In genomic region chr3:100260081-100260684, GRCh38 we compare ENCODE assay signal across 8 cellular contexts. TPM values are rescaled to one million over a fixed set of nuclear protein-coding genes. Genes with fewer than 3 reads are reported as not detected.
DNase-seq lines count a peak whose midpoint lies in the region; ATAC-seq and TF ChIP-seq lines count a peak whose summit lies in the region.

No MANE protein-coding gene starts in this region.

- no peak for DNase-seq in activated T-helper 2 cell treated with anti-CD3 and anti-CD28 coated beads, Interferon-gamma antibody, Interleukin-2, Interleukin-4, amounts not matched to agents 10 μg/mL and 5 μg/mL and 100 μg/mL, durations not matched to agents 14 hours and 24 hours and 36 hours (ENCODE audit: low spot score)
- DNase-seq in heart right ventricle, result peak; percentile 51 to 54
- peak in 1 of 2 donors; percentile 29 for DNase-seq in trophoblast cell

- H3K9me3 Mint-ChIP-seq in activated T-helper 2 cell treated with anti-CD3 and anti-CD28 coated beads, Interferon-gamma antibody, Interleukin-2, Interleukin-4, amounts not matched to agents 10 μg/mL and 5 μg/mL and 100 μg/mL, durations not matched to agents 14 hours and 24 hours and 36 hours, result no peaks in the 10 kb centered on the region

- peak overlapping the region; percentile 95 for H3K4me3 Mint-ChIP-seq in activated T-helper 2 cell treated with anti-CD3 and anti-CD28 coated beads, Interferon-gamma antibody, Interleukin-2, Interleukin-4, amounts not matched to agents 10 μg/mL and 5 μg/mL and 100 μg/mL, durations not matched to agents 14 hours and 24 hours and 36 hours (ENCODE audit: low read depth)

- H3K4me2 ChIP-seq in DOHH2 (ENCODE audit: low read length) (peak overlapping the region; percentile 78), trophoblast cell (ENCODE audit: low read length) (peak overlapping the region; percentile 63)

- TF ChIP-seq CTCF in DOHH2 (IDR thresholded peaks at IDR 0.05; ENCODE audit: low read depth, low read length, poor library complexity, severe bottlenecking), result no peak
- peak in 4 of 9 donors; percentile 4 to 24 (median 20) for TF ChIP-seq CTCF in heart right ventricle (IDR thresholded peaks at IDR 0.05)

- no peak overlapping the region for H3K4ac ChIP-seq in trophoblast cell (ENCODE audit: low read depth, low read length)

- H3K36me3 ChIP-seq in DOHH2 (ENCODE audit: control insufficient read depth, low read length) (no peaks in the 10 kb centered on the region), KOPT-K1 (ENCODE audit: insufficient read depth, low read length) (no peaks in the 10 kb centered on the region), heart right ventricle (no peaks in the 10 kb centered on the region), trophoblast cell (ENCODE audit: control insufficient read depth in 1 of 2, insufficient read depth in 2 of 2, low read length in 2 of 2) (no peaks in the 10 kb centered on the region)

- H2BK120ac ChIP-seq in trophoblast cell (ENCODE audit: insufficient read depth, low read length, poor library complexity), result no peak overlapping the region

- no peak overlapping the region for H4K91ac ChIP-seq in trophoblast cell (ENCODE audit: low read depth, low read length)

- 5 to 6% methylated on average over 18 of the region's 18 CpGs for WGBS in heart right ventricle, 2 donors
- no CpG with 5 or more reads among the region's 18 CpGs for WGBS in trophoblast cell (ENCODE audit: extremely low coverage, insufficient coverage, insufficient read length)

- no peaks in the 10 kb centered on the region for H3K27me3 Mint-ChIP-seq in activated T-helper 2 cell treated with anti-CD3 and anti-CD28 coated beads, Interferon-gamma antibody, Interleukin-2, Interleukin-4, amounts not matched to agents 10 μg/mL and 5 μg/mL and 100 μg/mL, durations not matched to agents 14 hours and 24 hours and 36 hours (ENCODE audit: low read depth)

- H3K4me1 ChIP-seq in DOHH2 (ENCODE audit: control insufficient read depth, low read length) (peaks cover 21% of the 10 kb centered on the region), heart right ventricle (peaks cover 0 to 63% (median 51%) of the 10 kb centered on the region in 9 donors), trophoblast cell (ENCODE audit: control insufficient read depth in 1 of 2, insufficient read depth in 2 of 2, low read length in 2 of 2) (peaks cover 0 to 5% of the 10 kb centered on the region in 2 experiments)

- intact Hi-C loops in activated T-helper 2 cell treated with anti-CD3 and anti-CD28 coated beads, Interferon-gamma antibody, Interleukin-2, Interleukin-4, amounts not matched to agents 10 μg/mL and 5 μg/mL and 100 μg/mL, durations not matched to agents 14 hours and 24 hours and 36 hours (cut with micrococcal nuclease), result loop anchor here (1.0 to 10.0 kb wide), 6 partner anchors 50 to 1425 kb away; partner anchors contain the start of genes CMSS1, LNP1, NIT2 and RPL24
- intact Hi-C loops in heart right ventricle (cut with DNase I), result loop anchor here in 2 of 10 donors (5.0 to 10.0 kb wide), 2 partner anchors 75 to 142 kb away; partner anchors contain the start of genes LNP1 (in 1 of the 2), NIT2 (in 1 of the 2) and TOMM70 (in 1 of the 2)

- H2AK5ac ChIP-seq in trophoblast cell (ENCODE audit: low read length), result no peak overlapping the region

- no peak overlapping the region for H2BK5ac ChIP-seq in trophoblast cell (ENCODE audit: low read depth, low read length, poor library complexity)

- H3K23ac ChIP-seq in trophoblast cell (ENCODE audit: low read length), result no peak overlapping the region

- H4K12ac ChIP-seq in trophoblast cell (ENCODE audit: low read depth, low read length), result peak overlapping the region; percentile 6

- peak overlapping the region; percentile 21 for H2AFZ ChIP-seq in trophoblast cell (ENCODE audit: insufficient read depth, low read length, poor library complexity)

- no peaks in the 10 kb centered on the region for H3K9me2 ChIP-seq in DOHH2 (replicated peaks; ENCODE audit: control insufficient read depth, low read length)

- H3K27me3 ChIP-seq in DOHH2 (ENCODE audit: control insufficient read depth, low read length) (no peaks in the 10 kb centered on the region), heart right ventricle (no peaks in the 10 kb centered on the region), trophoblast cell (ENCODE audit: insufficient read depth, low read length) (no peaks in the 10 kb centered on the region)

- peaks cover 6% of the 10 kb centered on the region for H3K79me1 ChIP-seq in trophoblast cell (ENCODE audit: low read length)

- peak overlapping the region; percentile 97 for H3K27ac Mint-ChIP-seq in activated T-helper 2 cell treated with anti-CD3 and anti-CD28 coated beads, Interferon-gamma antibody, Interleukin-2, Interleukin-4, amounts not matched to agents 10 μg/mL and 5 μg/mL and 100 μg/mL, durations not matched to agents 14 hours and 24 hours and 36 hours

- H3K4me1 Mint-ChIP-seq in activated T-helper 2 cell treated with anti-CD3 and anti-CD28 coated beads, Interferon-gamma antibody, Interleukin-2, Interleukin-4, amounts not matched to agents 10 μg/mL and 5 μg/mL and 100 μg/mL, durations not matched to agents 14 hours and 24 hours and 36 hours (ENCODE audit: low read depth), result peaks cover 40% of the 10 kb centered on the region

- peak overlapping the region; percentile 91 for H3K4me3 ChIP-seq in DOHH2 (ENCODE audit: low read length)
- H3K4me3 ChIP-seq in heart right ventricle, result peak overlapping the region; percentile 9 to 99 (median 94)
- H3K4me3 ChIP-seq in trophoblast cell (ENCODE audit: low read depth, low read length), result no peak overlapping the region

- peak overlapping the region; percentile 73 for H3K9ac ChIP-seq in trophoblast cell (ENCODE audit: low read length)

- no peak overlapping the region for H3K27ac ChIP-seq in DOHH2 (ENCODE audit: low read depth, low read length)
- peak overlapping the region; percentile 68 for H3K27ac ChIP-seq in KOPT-K1 (ENCODE audit: low read depth, low read length, poor library complexity, severe bottlenecking)
- H3K27ac ChIP-seq in heart right ventricle, result peak overlapping the region; percentile 85 to 99 (median 94)
- H3K27ac ChIP-seq in trophoblast cell (ENCODE audit: low read depth, low read length), result no peak overlapping the region

- H3K79me2 ChIP-seq in DOHH2 (ENCODE audit: control insufficient read depth, low read length), result peaks cover 43% of the 10 kb centered on the region
- peaks cover 4% of the 10 kb centered on the region for H3K79me2 ChIP-seq in trophoblast cell (ENCODE audit: control insufficient read depth, insufficient read depth, low read length, poor library complexity)

- ATAC-seq in heart right ventricle (peak; percentile 36 to 71 (median 55)), GM18867 (IDR thresholded peaks at IDR 0.05; ENCODE audit: unreplicated experiment) (no peak), GM19023 (IDR thresholded peaks at IDR 0.05; ENCODE audit: unreplicated experiment) (no peak)
- no peak for ATAC-seq in activated CD4-positive, CD25-positive, alpha-beta regulatory T cell treated with anti-CD3 and anti-CD28 coated beads, Interleukin-2, amount 50 U/mL, for 24 hours

- no peaks in the 10 kb centered on the region for H3F3A ChIP-seq in DOHH2 (ENCODE audit: control insufficient read depth, insufficient read depth)

- no peak overlapping the region for H3K14ac ChIP-seq in trophoblast cell (ENCODE audit: low read length)

- H4K20me1 ChIP-seq in DOHH2 (ENCODE audit: control insufficient read depth, insufficient read depth, low read depth, low read length), result no peaks in the 10 kb centered on the region

- no peaks in the 10 kb centered on the region for H3K36me3 Mint-ChIP-seq in activated T-helper 2 cell treated with anti-CD3 and anti-CD28 coated beads, Interferon-gamma antibody, Interleukin-2, Interleukin-4, amounts not matched to agents 10 μg/mL and 5 μg/mL and 100 μg/mL, durations not matched to agents 14 hours and 24 hours and 36 hours (ENCODE audit: low read depth)

- no peak overlapping the region for H2BK12ac ChIP-seq in trophoblast cell (ENCODE audit: low read length)

- H3K18ac ChIP-seq in trophoblast cell (ENCODE audit: low read length), result no peak overlapping the region

- H4K8ac ChIP-seq in trophoblast cell (ENCODE audit: low read depth, low read length), result peak overlapping the region; percentile 69

- no peaks in the 10 kb centered on the region for H3K9me3 ChIP-seq in DOHH2 (ENCODE audit: control insufficient read depth, insufficient read depth, low read length)
- H3K9me3 ChIP-seq in KOPT-K1 (ENCODE audit: insufficient read depth, low read length, poor library complexity, severe bottlenecking), result no peaks in the 10 kb centered on the region
- no peaks in the 10 kb centered on the region for H3K9me3 ChIP-seq in heart right ventricle
- no peaks in the 10 kb centered on the region for H3K9me3 ChIP-seq in trophoblast cell (ENCODE audit: insufficient read depth, low read depth, low read length)

RNA-seq across cellular contexts. Expression of gene TBC1D23, which starts 0.6 kb away (rescaled TPM):
- total RNA-seq in activated T-helper 2 cell treated with anti-CD3 and anti-CD28 coated beads, Interferon-gamma antibody, Interleukin-2, Interleukin-4, amounts not matched to agents 10 μg/mL and 5 μg/mL and 100 μg/mL, durations not matched to agents 14 hours and 24 hours and 36 hours, result 18.6 and 18.7 TPM in 2 replicates
- 10 to 100 TPM; 23.9 to 40.4 (median 29.8) TPM for total RNA-seq in heart right ventricle
- polyA plus RNA-seq in heart right ventricle, result 10 to 100 TPM; 18.8 to 20.7 TPM
- polyA plus RNA-seq in trophoblast cell (2013), result 21.9 and 23.1 TPM in 2 replicates

Comparison
In these comparisons a context has a peak if more than half of its experiments do, and no peak if none do; other contexts are left out.
1. H3K27ac ChIP-seq: peak in KOPT-K1 (single experiment) and heart right ventricle (10 of 10); none in DOHH2 (single experiment) and trophoblast cell (single experiment).
2. ATAC-seq: peak in heart right ventricle (8 of 8); none in activated CD4-positive, CD25-positive, alpha-beta regulatory T cell treated with anti-CD3 and anti-CD28 coated beads, Interleukin-2, amount 50 U/mL, for 24 hours (0 of 2), GM18867 (single experiment) and GM19023 (single experiment).